In genomic region chr5:177980776-177981175, GRCh38 we compare ENCODE assay signal across 20 cellular contexts. TPM values are rescaled to one million over a fixed set of nuclear protein-coding genes. Genes with fewer than 3 reads are reported as not detected.
DNase-seq lines count a peak whose midpoint lies in the region; ATAC-seq, FAIRE-seq and TF ChIP-seq lines count a peak whose summit lies in the region.
"Had no signal": no experiment of that assay in that cellular context is flagged by ENCODE, and none has a peak within 500 bp of the region (broad histone marks: within the 10 kb centered on the region; RNA-seq: fewer than 3 reads in every experiment).

No MANE protein-coding gene starts in this region.

- 62% methylated on average over 10 of the region's 10 CpGs for WGBS in A549 (ENCODE audit: missing lambda C conversion rate)

- TF ChIP-seq RAD21 in A549 (conservative IDR thresholded peaks at IDR 0.05 in 1 of 2, IDR thresholded peaks at IDR 0.05 in 1 of 2), result no peak

- CTCF ChIA-PET in A549 (lab: Yijun Ruan, JAX), result no interaction called here

- TF ChIP-seq EP300 in A549 (IDR thresholded peaks at IDR 0.05), result no peak

- no peaks in the 10 kb centered on the region for H3K4me1 ChIP-seq in A549

- DNase-seq in A549 (ENCODE audit: low read depth in 1 of 2, low spot score in 1 of 2), result no peak
- DNase-seq in H7, result peak; percentile 77
- DNase-seq in cerebellum (ENCODE audit: low spot score), result peak; percentile 85
- peak; percentile 67 for DNase-seq in mesenteric fat pad (ENCODE audit: low spot score)
- no peak for DNase-seq in NCI-H82 (lab: John Stamatoyannopoulos, UW)
- no peak for DNase-seq in DMS53 treated with DMSO at 0.1 percent for 48 hours (lab: John Stamatoyannopoulos, UW; ENCODE audit: unreplicated experiment)
- no peak for DNase-seq in foreskin fibroblast
- DNase-seq: activated CD4-positive, alpha-beta T cell treated with anti-CD3 and anti-CD28 coated beads for 4 hours; activated naive CD4-positive, alpha-beta T cell treated with anti-CD3 and anti-CD28 coated beads, Interleukin-2, amount 50 U/mL, for 16 hours; activated T-cell treated with anti-CD3 and anti-CD28 coated beads for 4 hours; caudate nucleus; CD8-positive, alpha-beta T cell; naive thymus-derived CD8-positive, alpha-beta T cell; NCI-H187; NCI-H524; right cardiac atrium had no signal

- TF ChIP-seq CTCF in A549 (IDR thresholded peaks at IDR 0.05) (no peak), foreskin fibroblast (IDR thresholded peaks at IDR 0.05; ENCODE audit: low read depth, low read length) (no peak)

- H3K36me3 ChIP-seq in H7 (replicated peaks; ENCODE audit: control insufficient read depth, insufficient read depth, low read length), result no peaks in the 10 kb centered on the region
- H3K36me3 ChIP-seq: vagina had no signal

- H3K27me3 ChIP-seq in H7 (ENCODE audit: control insufficient read depth, insufficient read depth, low read length), result no peaks in the 10 kb centered on the region; the same call in 1 of the 2 replicates
- H3K27me3 ChIP-seq: vagina had no signal

- H3K9me3 ChIP-seq in A549, result peaks cover under 1% of the 10 kb centered on the region; the same call in 1 of the 3 replicates
- H3K9me3 ChIP-seq: vagina had no signal

- POLR2A ChIA-PET in A549 (lab: Yijun Ruan, JAX), result no interaction called here

- H3K4me3 ChIP-seq in A549, result no peak overlapping the region
- no peak overlapping the region for H3K4me3 ChIP-seq in H7 (ENCODE audit: insufficient read depth, low read depth, low read length)
- H3K4me3 ChIP-seq in foreskin fibroblast (ENCODE audit: low read depth in 1 of 2, low read length in 2 of 2), result no peak overlapping the region
- H3K4me3 ChIP-seq: vagina had no signal

- ATAC-seq in A549, result peak; percentile 15 to 41; a peak in 3 of 6 replicates
- no peak for ATAC-seq in HG02884 (IDR thresholded peaks at IDR 0.05; ENCODE audit: unreplicated experiment)
- ATAC-seq: CD8-positive, alpha-beta T cell; naive thymus-derived CD8-positive, alpha-beta T cell had no signal

- H3K27ac ChIP-seq in A549, result no peak overlapping the region
- H3K27ac ChIP-seq: vagina had no signal

- no peak for TF ChIP-seq POLR2A in A549 (IDR thresholded peaks at IDR 0.05; ENCODE audit: low read length)

- no peak for FAIRE-seq in A549 (lab: Jason Lieb, UNC)

- no peak overlapping the region for H3K4me2 ChIP-seq in A549

TF ChIP-seq in A549, 52 proteins besides CTCF, POLR2A, EP300 and RAD21:
- TF ChIP-seq ZFP36 (IDR thresholded peaks at IDR 0.05; ENCODE audit: borderline replicate concordance, partially characterized antibody) (no peak), EHMT2 (IDR thresholded peaks at IDR 0.05; ENCODE audit: low read depth) (no peak), TFCP2L1 (CRISPR knock-in tag; IDR thresholded peaks at IDR 0.05) (no peak), PBX3 (IDR thresholded peaks at IDR 0.05) (no peak), POLR2AphosphoS2 (conservative IDR thresholded peaks at IDR 0.05; ENCODE audit: low read length) (no peak), HEYL (CRISPR knock-in tag; IDR thresholded peaks at IDR 0.05) (no peak), RFX5 (IDR thresholded peaks at IDR 0.05) (no peak), HOXB5 (CRISPR knock-in tag; IDR thresholded peaks at IDR 0.05) (no peak), ZNF302 (CRISPR knock-in tag; IDR thresholded peaks at IDR 0.05) (no peak)
TF ChIP-seq in A549: peak in this region for 0.

RNA-seq across cellular contexts. Expression of gene PROP1, which starts 15.3 kb away (rescaled TPM):
- polyA plus RNA-seq in A549 (2011; rRNA removed) (not detected in 2 replicates), A549 (2017; fragmentation: RNase III; extraction: RNeasy Plus Mini Kit Qiagen cat#74134 plus additional on column Dnase treatment) (not detected in 3 replicates)
- polyA plus RNA-seq in A549 (2012; cell fraction: cytosol; rRNA removed), result not detected in 2 replicates
- not detected in 2 replicates for polyA plus RNA-seq in A549 (2012; cell fraction: nucleus; rRNA removed)
- not detected in 2 replicates for polyA minus RNA-seq in A549 (2011; rRNA and poly(A)+ RNA removed)
- not detected in 2 replicates for total RNA-seq in H7 (2014; rRNA removed; shearing (Covaris generic))
- total RNA-seq in cerebellum (not detected), mesenteric fat pad (not detected)
- total RNA-seq: CD8-positive, alpha-beta T cell; lower leg skin; naive thymus-derived CD8-positive, alpha-beta T cell; right cardiac atrium; SK-MEL-5; vagina had no signal
- polyA plus RNA-seq: naive thymus-derived CD8-positive, alpha-beta T cell; right cardiac atrium had no signal

Comparison
In these comparisons a context has a peak if more than half of its experiments do, and no peak if none do; other contexts are left out.
1. DNase-seq: peak in H7 (single experiment), cerebellum (single experiment) and mesenteric fat pad (single experiment); none in A549 (0 of 2), NCI-H82 (single experiment), DMS53 treated with DMSO at 0.1 percent for 48 hours (single experiment) and foreskin fibroblast (0 of 2).